Comparison of ENCODE assay signal across 17 cellular contexts in the genomic region with DNA sequence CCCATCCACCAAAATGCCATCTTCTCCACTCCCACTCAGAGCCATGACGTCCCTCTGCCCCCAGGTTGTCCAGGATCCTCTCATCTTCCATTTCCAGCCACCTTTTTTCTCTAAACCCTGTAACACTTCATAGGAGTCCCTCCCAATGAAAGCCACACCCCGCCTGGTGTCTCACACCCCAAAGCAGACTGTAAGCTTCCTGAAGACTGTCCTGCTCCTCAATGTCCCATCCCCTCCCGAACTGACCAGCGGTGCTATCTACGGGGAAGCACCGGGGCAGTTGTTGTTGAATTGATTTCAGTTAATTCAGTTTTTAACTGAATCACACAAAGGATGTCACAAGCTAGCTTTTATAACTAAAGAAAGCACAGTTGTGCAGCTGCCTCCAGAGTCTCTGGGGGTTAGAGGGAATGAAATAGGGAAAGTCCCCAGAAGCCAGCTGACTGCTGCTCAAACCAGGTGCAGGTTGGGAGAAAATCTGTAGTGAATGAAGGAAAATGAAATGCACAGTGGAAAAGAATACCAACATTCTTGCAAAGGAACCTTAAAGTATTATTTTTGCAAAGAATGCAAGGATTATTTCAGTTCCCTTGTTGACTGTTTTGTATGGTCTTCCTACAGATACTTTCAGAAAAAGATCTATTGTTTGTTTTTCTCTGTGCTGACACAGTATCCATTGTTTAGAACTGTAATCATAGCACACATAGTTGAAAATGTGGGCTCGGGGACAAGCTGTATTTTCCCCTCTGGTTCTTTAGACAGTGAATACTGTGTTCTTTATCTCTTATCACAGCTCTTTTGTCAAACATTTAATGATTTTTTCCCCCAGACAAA.
DNase-seq lines count a peak whose midpoint lies in the region; ATAC-seq and TF ChIP-seq lines count a peak whose summit lies in the region.
"Had no signal": no experiment of that assay in that cellular context is flagged by ENCODE, and none has a peak within 500 bp of the region (broad histone marks: within the 10 kb centered on the region; RNA-seq: fewer than 3 reads in every experiment).

No MANE protein-coding gene starts in this region.

- 51% methylated on average over 7 of the region's 7 CpGs for WGBS in right cardiac atrium
- 48 to 49% methylated on average over 7 of the region's 7 CpGs for WGBS in testis, 2 donors

- no peak for TF ChIP-seq CTCF in choroid plexus epithelial cell (conservative IDR thresholded peaks at IDR 0.05; ENCODE audit: low read depth, low read length)
- no peak for TF ChIP-seq CTCF in testis (IDR thresholded peaks at IDR 0.05)

- DNase-seq in Right ventricle myocardium inferior (ENCODE audit: missing footprints) (no peak), right cardiac atrium (no peak), choroid plexus epithelial cell (ENCODE audit: low read depth) (peak; percentile 12), myocyte (ENCODE audit: low read depth) (peak; percentile 60), testis (no peak), G401 (ENCODE audit: low spot score) (no peak), Kasumi-1 (lab: John Stamatoyannopoulos, UW) (no peak)
- DNase-seq: activated T-cell treated with anti-CD3 and anti-CD28 coated beads, Interleukin-2, amount 50 U/mL, for 72 hours; CD4-positive, CD25-positive, alpha-beta regulatory T cell; H7; small intestine; stimulated activated CD4-positive, alpha-beta T cell treated with anti-CD3 and anti-CD28 coated beads, Interleukin-2, amount 100 ng/mL, for 48 hours; stimulated activated naive CD8-positive, alpha-beta T cell treated with anti-CD3 and anti-CD28 coated beads, Interleukin-15, amount 100 ng/mL, for 72 hours had no signal

- no peaks in the 10 kb centered on the region for H3K36me3 ChIP-seq in testis (ENCODE audit: low read depth, missing control alignments)

- H3K4me1 ChIP-seq in right cardiac atrium (ENCODE audit: control insufficient read depth, insufficient read depth, low read length), result no peaks in the 10 kb centered on the region
- H3K4me1 ChIP-seq in testis, result peaks cover 33% of the 10 kb centered on the region
- H3K4me1 ChIP-seq: A549 had no signal

- H3K4me3 ChIP-seq in right cardiac atrium (ENCODE audit: low read length), result no peak overlapping the region
- H3K4me3 ChIP-seq in choroid plexus epithelial cell (ENCODE audit: low read depth, low read length), result no peak overlapping the region
- no peak overlapping the region for H3K4me3 ChIP-seq in testis
- H3K4me3 ChIP-seq: A549 had no signal

- no peaks in the 10 kb centered on the region for H3K27me3 ChIP-seq in right cardiac atrium (ENCODE audit: control insufficient read depth, insufficient read depth)
- no peaks in the 10 kb centered on the region for H3K27me3 ChIP-seq in testis

- H3K9me3 ChIP-seq in right cardiac atrium (ENCODE audit: control insufficient read depth, low read length) (no peaks in the 10 kb centered on the region), testis (no peaks in the 10 kb centered on the region)
- H3K9me3 ChIP-seq: A549 had no signal

- in situ Hi-C loops in G401 (cut with HindIII; ENCODE audit: low sequenced_read_pairs), result no loop called here

- intact Hi-C loops in Right ventricle myocardium inferior (cut with DNase I), result no loop called here
- intact Hi-C loops in right cardiac atrium (cut with DNase I), result no loop called here
- intact Hi-C loops in testis (cut with DNase I; ENCODE audit: low total_unique reads), result no loop called here

- H3K27ac ChIP-seq in right cardiac atrium (ENCODE audit: low read length), result no peak overlapping the region
- peak overlapping the region; percentile 32 to 39 for H3K27ac ChIP-seq in testis
- H3K27ac ChIP-seq: A549, RWPE1 had no signal

- peak; percentile 23 for ATAC-seq in Right ventricle myocardium inferior
- no peak for ATAC-seq in right cardiac atrium
- no peak for ATAC-seq in HG02840 (IDR thresholded peaks at IDR 0.05; ENCODE audit: low FRiP score, unreplicated experiment)
- ATAC-seq: A549; activated CD4-positive, CD25-positive, alpha-beta regulatory T cell treated with anti-CD3 and anti-CD28 coated beads, Interleukin-2, amount 50 U/mL, for 24 hours; activated T-cell treated with anti-CD3 and anti-CD28 coated beads, Interleukin-2, amount 50 U/mL, for 72 hours; stimulated activated naive CD8-positive, alpha-beta T cell treated with anti-CD3 and anti-CD28 coated beads, Interleukin-15, amount 100 ng/mL, for 72 hours had no signal

- TF ChIP-seq POLR2A in testis (IDR thresholded peaks at IDR 0.05), result no peak

Comparison
In these comparisons a context has a peak if more than half of its experiments do, and no peak if none do; other contexts are left out.
1. DNase-seq: peak in choroid plexus epithelial cell (single experiment) and myocyte (single experiment); none in Right ventricle myocardium inferior (single experiment), right cardiac atrium (0 of 3), testis (single experiment), G401 (single experiment) and Kasumi-1 (0 of 2).